Comparison of ENCODE assay signal across 10 cellular contexts in genomic region chr12:9098115-9098452, GRCh38. TPM values are rescaled to one million over a fixed set of nuclear protein-coding genes. Genes with fewer than 3 reads are reported as not detected.
"Had no signal": no experiment of that assay in that cellular context is flagged by ENCODE, and none has a peak within 500 bp of the region (broad histone marks: within the 10 kb centered on the region; RNA-seq: fewer than 3 reads in every experiment).

No MANE protein-coding gene starts in this region.

- H3K9me3 ChIP-seq: HAP-1 had no signal

- DNase-seq: GM23248, GOT3, H7, HFFc6, IMR-90, KG1 had no signal

- ATAC-seq: HCT116, K562 had no signal

- H3K4me3 ChIP-seq: GM23248, HAP-1, K562 had no signal

- H3K36me3 ChIP-seq: HAP-1 had no signal

- H3K27ac ChIP-seq: GM23248, HL-60 had no signal

RNA-seq across cellular contexts. Expression of gene A2M, which starts 17.6 kb away (rescaled TPM):
- total RNA-seq: H7 had no signal
